8 cellular contexts compared by ENCODE assay signal in the genomic region with DNA sequence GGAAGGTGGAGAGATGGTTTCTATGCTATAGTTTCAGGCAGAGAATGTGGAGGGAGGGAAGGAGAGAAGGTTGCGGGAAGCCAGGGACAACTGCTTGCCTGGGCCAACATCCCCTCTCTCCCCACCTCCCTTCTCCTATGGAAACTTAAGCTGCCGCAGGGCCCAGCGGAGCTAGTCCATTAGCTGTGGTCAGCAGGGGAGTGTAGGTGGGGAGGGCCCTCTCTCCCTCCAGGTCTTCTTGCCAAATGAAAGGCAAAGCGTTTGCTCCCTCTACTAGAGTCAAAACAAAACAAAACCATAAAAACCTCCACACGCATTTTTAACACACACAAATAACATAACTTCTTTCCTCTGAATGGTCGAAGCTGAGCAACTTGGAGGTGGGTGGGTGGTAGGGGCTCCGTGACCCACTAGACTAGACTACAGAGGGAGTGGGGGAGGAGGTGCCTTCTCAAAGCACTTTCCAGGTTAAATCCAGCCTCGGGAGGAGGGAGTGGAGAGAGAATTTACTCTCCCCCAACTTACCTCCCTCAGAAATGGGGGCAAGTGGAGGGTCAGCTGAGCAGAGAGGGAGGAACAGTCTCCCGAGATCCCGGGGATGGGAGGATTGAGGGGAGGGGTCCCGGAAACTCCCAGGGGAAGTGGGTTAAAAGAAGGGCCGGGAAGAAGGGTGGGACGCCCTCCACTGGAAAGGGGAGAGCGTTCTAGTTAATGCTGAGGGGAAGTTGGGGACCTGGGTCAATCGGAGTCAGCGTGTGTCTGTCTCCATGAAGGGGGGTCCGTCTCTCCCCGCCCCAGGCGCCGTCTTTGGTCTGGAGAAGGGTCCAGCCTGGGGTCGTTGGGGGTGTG. TPM values are rescaled to one million over a fixed set of nuclear protein-coding genes. Genes with fewer than 3 reads are reported as not detected.
DNase-seq lines count a peak whose midpoint lies in the region; ATAC-seq, FAIRE-seq and TF ChIP-seq lines count a peak whose summit lies in the region.

No MANE protein-coding gene starts in this region.

- H3K27me3 Mint-ChIP-seq in activated naive CD8-positive, alpha-beta T cell treated with anti-CD3 and anti-CD28 coated beads, Interleukin-2, amount 10 ng/mL, durations not matched to agents 7 days and 5 days, result peaks cover 27% of the 10 kb centered on the region

- H3K79me2 ChIP-seq in SK-N-SH (ENCODE audit: insufficient read depth), result peaks cover 12% of the 10 kb centered on the region
- H3K79me2 ChIP-seq in keratinocyte (ENCODE audit: control insufficient read depth, insufficient read depth, low read length), result no peaks in the 10 kb centered on the region

- peaks cover 18 to 31% of the 10 kb centered on the region in 2 experiments; a peak in 3 of 4 replicates for H3K4me1 ChIP-seq in SK-N-SH (ENCODE audit: control insufficient read depth in 1 of 2, insufficient read depth in 2 of 2, low read depth in 1 of 2, low read length in 1 of 2)
- H3K4me1 ChIP-seq in keratinocyte (ENCODE audit: control insufficient read depth, extremely low read depth, insufficient read depth, low read length), result peaks cover 19% of the 10 kb centered on the region
- H3K4me1 ChIP-seq in stomach, result peaks cover 41 to 75% (median 48%) of the 10 kb centered on the region in 4 donors

- 77% methylated on average over 21 of the region's 21 CpGs for WGBS in SK-N-SH (ENCODE audit: low lambda C conversion rate)
- 20 to 26% (median 24%) methylated on average over 21 of the region's 21 CpGs for WGBS in stomach, 5 donors

- H3K9me3 Mint-ChIP-seq in activated naive CD8-positive, alpha-beta T cell treated with anti-CD3 and anti-CD28 coated beads, Interleukin-2, amount 10 ng/mL, durations not matched to agents 7 days and 5 days, result no peaks in the 10 kb centered on the region

- no peak for TF ChIP-seq POLR2A in stomach (IDR thresholded peaks at IDR 0.05)

- no peak for FAIRE-seq in keratinocyte (lab: Jason Lieb, UNC)

- H3K9me1 ChIP-seq in keratinocyte (ENCODE audit: control insufficient read depth, extremely low read depth, insufficient read depth, low read length), result no peaks in the 10 kb centered on the region

- peak overlapping the region; percentile 68 to 75 for H3K4me3 ChIP-seq in SK-N-SH (ENCODE audit: low read depth in 2 of 2, low read length in 1 of 2)
- peak overlapping the region; percentile 76 to 92 (median 91) for H3K4me3 ChIP-seq in keratinocyte (ENCODE audit: control insufficient read depth in 2 of 3, extremely low read depth in 1 of 3, insufficient read depth in 2 of 3, low read depth in 1 of 3, low read length in 3 of 3)
- H3K4me3 ChIP-seq in stomach, result peak overlapping the region; percentile 79 to 85 (median 80)

- POLR2A ChIA-PET in SK-N-SH (lab: Yijun Ruan, JAX), result interaction anchor here (1.3 kb wide), 1 partner anchor 16 kb away, joined by 5 read pairs; no protein-coding TSS in a partner anchor
- POLR2A ChIA-PET in activated naive CD8-positive, alpha-beta T cell treated with anti-CD3 and anti-CD28 coated beads, Interleukin-2, amount 10 ng/mL, durations not matched to agents 7 days and 5 days (lab: Charles Lee), result interaction anchor here (0.6 to 2.5 kb wide), 5 partner anchors 22 to 616 kb away, joined by 3 to 21 read pairs (median 3); a partner anchor contains a TSS

- intact Hi-C loops in stomach (cut with DNase I; ENCODE audit: low total_unique reads), result no loop called here

- peak overlapping the region; percentile 71 for H3K27ac Mint-ChIP-seq in activated naive CD8-positive, alpha-beta T cell treated with anti-CD3 and anti-CD28 coated beads, Interleukin-2, amount 10 ng/mL, durations not matched to agents 7 days and 5 days

- H3K4me2 ChIP-seq in SK-N-SH, result peak overlapping the region; percentile 97
- peak overlapping the region; percentile 92 for H3K4me2 ChIP-seq in keratinocyte (ENCODE audit: control insufficient read depth, extremely low read depth, insufficient read depth, low read depth, low read length)

- no peaks in the 10 kb centered on the region for H3K9me3 ChIP-seq in SK-N-SH
- H3K9me3 ChIP-seq in keratinocyte (ENCODE audit: control insufficient read depth, low read depth, low read length), result no peaks in the 10 kb centered on the region
- no peaks in the 10 kb centered on the region for H3K9me3 ChIP-seq in stomach

- peak overlapping the region; percentile 94 for H3K4me3 Mint-ChIP-seq in activated naive CD8-positive, alpha-beta T cell treated with anti-CD3 and anti-CD28 coated beads, Interleukin-2, amount 10 ng/mL, durations not matched to agents 7 days and 5 days

- H2AFZ ChIP-seq in SK-N-SH (ENCODE audit: low read depth) (peak overlapping the region; percentile 96; the same call in 1 of the 2 replicates), keratinocyte (ENCODE audit: control insufficient read depth, low read length) (peak overlapping the region; percentile 90)

- DNase-seq in SK-N-SH (no peak), keratinocyte (ENCODE audit: low read depth, low spot score) (no peak), stomach (no peak), DMS153 treated with DMSO at 0.1 percent for 48 hours (lab: John Stamatoyannopoulos, UW; ENCODE audit: unreplicated experiment) (no peak), mucosa of gallbladder (ENCODE audit: low spot score) (no peak)
- DNase-seq in activated naive CD8-positive, alpha-beta T cell treated with anti-CD3 and anti-CD28 coated beads, Interleukin-2, amount 10 ng/mL, durations not matched to agents 7 days and 5 days, result no peak

- no peaks in the 10 kb centered on the region for H4K20me1 ChIP-seq in SK-N-SH (ENCODE audit: insufficient read depth)
- H4K20me1 ChIP-seq in keratinocyte (ENCODE audit: control insufficient read depth, extremely low read depth, insufficient read depth, low read length), result no peaks in the 10 kb centered on the region

- peaks cover 4% of the 10 kb centered on the region for H3K36me3 Mint-ChIP-seq in activated naive CD8-positive, alpha-beta T cell treated with anti-CD3 and anti-CD28 coated beads, Interleukin-2, amount 10 ng/mL, durations not matched to agents 7 days and 5 days

- H3K4me1 Mint-ChIP-seq in activated naive CD8-positive, alpha-beta T cell treated with anti-CD3 and anti-CD28 coated beads, Interleukin-2, amount 10 ng/mL, durations not matched to agents 7 days and 5 days, result peaks cover 22% of the 10 kb centered on the region

- no peak for ATAC-seq in SK-N-SH treated with all-trans-retinoic acid at 6 μM for 48 hours
- no peak for ATAC-seq in activated naive CD8-positive, alpha-beta T cell treated with anti-CD3 and anti-CD28 coated beads, Interleukin-2, amount 10 ng/mL, durations not matched to agents 7 days and 5 days (ENCODE audit: low read depth)
- no peak for ATAC-seq in GM21825 (IDR thresholded peaks at IDR 0.05; ENCODE audit: unreplicated experiment)

- peaks cover 6% of the 10 kb centered on the region for H3F3A ChIP-seq in SK-N-SH (replicated peaks; ENCODE audit: insufficient read depth)

- H3K27me3 ChIP-seq in SK-N-SH (ENCODE audit: insufficient read depth) (no peaks in the 10 kb centered on the region), keratinocyte (ENCODE audit: control insufficient read depth, extremely low read depth, insufficient read depth, low read length) (no peaks in the 10 kb centered on the region), stomach (peaks cover 0 to 7% (median 0%) of the 10 kb centered on the region in 3 donors)

- TF ChIP-seq CTCF in SK-N-SH (IDR thresholded peaks at IDR 0.05) (no peak), keratinocyte (optimal IDR thresholded peaks at IDR 0.05 in 1 of 3, IDR thresholded peaks at IDR 0.05 in 1 of 3, conservative IDR thresholded peaks at IDR 0.05 in 1 of 3; ENCODE audit: extremely low read depth in 1 of 3, insufficient read depth in 2 of 3, low read length in 3 of 3) (no peak), stomach (IDR thresholded peaks at IDR 0.05) (no peak)

- TF ChIP-seq EP300 in SK-N-SH (IDR thresholded peaks at IDR 0.05; ENCODE audit: borderline replicate concordance in 1 of 2, low read depth in 1 of 2, low read length in 1 of 2), result no peak
- TF ChIP-seq EP300 in stomach (IDR thresholded peaks at IDR 0.05), result no peak

- no peak for TF ChIP-seq RAD21 in SK-N-SH (IDR thresholded peaks at IDR 0.05; ENCODE audit: low read length)

- H3K9ac ChIP-seq in SK-N-SH (peak overlapping the region; percentile 76), keratinocyte (ENCODE audit: control insufficient read depth, extremely low read depth, insufficient read depth, low read length) (peak overlapping the region; percentile 80)

- dilution Hi-C loops in keratinocyte (cut with MboI; ENCODE audit: extremely low pct_ligation_motif_present, low sequenced_read_pairs), result no loop called here

- CTCF ChIA-PET in SK-N-SH (lab: Yijun Ruan, JAX), result interaction anchor here (0.6 to 6.9 kb wide), 21 partner anchors 9 to 144 kb away, joined by 3 to 118 read pairs (median 6); a partner anchor contains a TSS

- no peak overlapping the region; a peak in 1 of 4 replicates for H3K27ac ChIP-seq in SK-N-SH (ENCODE audit: low read depth in 2 of 2, low read length in 1 of 2)
- H3K27ac ChIP-seq in keratinocyte (ENCODE audit: control insufficient read depth, insufficient read depth, low read length), result no peak overlapping the region
- peak overlapping the region; percentile 80 to 93 (median 89) for H3K27ac ChIP-seq in stomach

- H3K36me3 ChIP-seq in SK-N-SH (replicated peaks in 1 of 2; ENCODE audit: control insufficient read depth in 1 of 2, insufficient read depth in 2 of 2, low read length in 1 of 2) (no peaks in the 10 kb centered on the region), keratinocyte (ENCODE audit: control insufficient read depth in 2 of 2, extremely low read depth in 1 of 2, insufficient read depth in 2 of 2, low read length in 2 of 2) (no peaks in the 10 kb centered on the region), stomach (no peaks in the 10 kb centered on the region)

- H3K9me2 ChIP-seq in SK-N-SH, result no peaks in the 10 kb centered on the region

RNA-seq across cellular contexts. Expression of a gene that starts 4.6 kb away (rescaled TPM):
- polyA plus RNA-seq in SK-N-SH (2012; rRNA removed) (25.6 and 34.6 TPM in 2 replicates), keratinocyte (16.1 to 19.8 TPM (median 19.3 TPM) in 3 replicates), stomach (10 to 100 TPM; 11.8 to 18.4 (median 13.5) TPM)
- 16.0 and 21.3 TPM in 2 replicates for polyA plus RNA-seq in SK-N-SH (2012; cell fraction: cytosol; rRNA removed)
- 159 and 161 TPM in 2 replicates for polyA plus RNA-seq in SK-N-SH (2012; cell fraction: nucleus; rRNA removed)
- 10 to 100 TPM; 13.4 to 20.0 TPM for total RNA-seq in activated naive CD8-positive, alpha-beta T cell treated with anti-CD3 and anti-CD28 coated beads, Interleukin-2, amount 10 ng/mL, durations not matched to agents 7 days and 5 days
- 14.1 TPM for polyA plus RNA-seq in keratinocyte (2011; ENCODE audit: low read depth)
- 10.0 and 14.5 TPM in 2 replicates for polyA plus RNA-seq in keratinocyte (2011; cell fraction: cytosol; rRNA removed)
- polyA plus RNA-seq in keratinocyte (2011; cell fraction: nucleus; rRNA removed), result 39.9 and 48.9 TPM in 2 replicates
- polyA plus RNA-seq in keratinocyte (2012; ENCODE audit: low replicate concordance), result 17.3 and 23.0 TPM in 2 replicates
- polyA minus RNA-seq in keratinocyte, result 9.1 to 37.5 TPM (median 11.9 TPM) in 3 replicates
- polyA minus RNA-seq in keratinocyte (2011; cell fraction: cytosol; rRNA and poly(A)+ RNA removed), result 9.0 TPM
- 9.5 and 11.2 TPM in 2 replicates for polyA minus RNA-seq in keratinocyte (2011; cell fraction: nucleus; rRNA and poly(A)+ RNA removed)
- total RNA-seq in stomach (100 to 1,000 TPM in 1 of 5 donors, 10 to 100 TPM in 1, 1 to 10 TPM in 2, under 1 TPM in 1; under 0.01 to 140 (median 9.9) TPM), mucosa of gallbladder (43.1 TPM)

RNA-seq across cellular contexts. Expression of a gene that starts 24.8 kb away (rescaled TPM):
- polyA plus RNA-seq in SK-N-SH (2012; rRNA removed), result 36.0 and 46.4 TPM in 2 replicates
- polyA plus RNA-seq in SK-N-SH (2012; cell fraction: cytosol; rRNA removed), result 17.8 and 26.1 TPM in 2 replicates
- 126 and 137 TPM in 2 replicates for polyA plus RNA-seq in SK-N-SH (2012; cell fraction: nucleus; rRNA removed)
- total RNA-seq in activated naive CD8-positive, alpha-beta T cell treated with anti-CD3 and anti-CD28 coated beads, Interleukin-2, amount 10 ng/mL, durations not matched to agents 7 days and 5 days, result not detected
- 11.9 to 22.8 TPM (median 13.2 TPM) in 3 replicates for polyA plus RNA-seq in keratinocyte
- polyA plus RNA-seq in keratinocyte (2011; ENCODE audit: low read depth), result 3.7 TPM
- polyA plus RNA-seq in keratinocyte (2011; cell fraction: cytosol; rRNA removed), result 6.5 and 8.2 TPM in 2 replicates
- polyA plus RNA-seq in keratinocyte (2011; cell fraction: nucleus; rRNA removed), result 75.4 and 92.5 TPM in 2 replicates
- 10.8 and 11.2 TPM in 2 replicates for polyA plus RNA-seq in keratinocyte (2012; ENCODE audit: low replicate concordance)
- polyA minus RNA-seq in keratinocyte, result 22.8 to 33.8 TPM (median 32.9 TPM) in 3 replicates
- polyA minus RNA-seq in keratinocyte (2011; cell fraction: cytosol; rRNA and poly(A)+ RNA removed), result 19.2 TPM
- polyA minus RNA-seq in keratinocyte (2011; cell fraction: nucleus; rRNA and poly(A)+ RNA removed), result 75.7 and 81.7 TPM in 2 replicates
- total RNA-seq in stomach, result 100 to 1,000 TPM in 2 of 5 donors, 10 to 100 TPM in 3; 32.1 to 432 (median 58.8) TPM
- polyA plus RNA-seq in stomach, result 10 to 100 TPM in 2 of 3 donors, 1 to 10 TPM in 1; 5.8 to 18.3 (median 16.6) TPM
- total RNA-seq in mucosa of gallbladder, result 69.9 TPM

RNA-seq across cellular contexts. Expression of a gene that starts 38.3 kb away (rescaled TPM):
- polyA plus RNA-seq in SK-N-SH (2012; rRNA removed), result 50.4 and 52.5 TPM in 2 replicates
- 42.8 and 43.9 TPM in 2 replicates for polyA plus RNA-seq in SK-N-SH (2012; cell fraction: cytosol; rRNA removed)
- polyA plus RNA-seq in SK-N-SH (2012; cell fraction: nucleus; rRNA removed), result 125 and 129 TPM in 2 replicates
- total RNA-seq in activated naive CD8-positive, alpha-beta T cell treated with anti-CD3 and anti-CD28 coated beads, Interleukin-2, amount 10 ng/mL, durations not matched to agents 7 days and 5 days, result 100 to 1,000 TPM; 135 to 162 TPM
- polyA plus RNA-seq in keratinocyte, result 36.9 to 64.6 TPM (median 57.8 TPM) in 3 replicates
- polyA plus RNA-seq in keratinocyte (2011; ENCODE audit: low read depth), result 110 TPM
- 36.4 and 38.7 TPM in 2 replicates for polyA plus RNA-seq in keratinocyte (2011; cell fraction: cytosol; rRNA removed)
- 98.9 and 125 TPM in 2 replicates for polyA plus RNA-seq in keratinocyte (2011; cell fraction: nucleus; rRNA removed)
- 45.2 and 68.6 TPM in 2 replicates for polyA plus RNA-seq in keratinocyte (2012; ENCODE audit: low replicate concordance)
- 36.0 to 54.1 TPM (median 45.5 TPM) in 3 replicates for polyA minus RNA-seq in keratinocyte
- 18.0 TPM for polyA minus RNA-seq in keratinocyte (2011; cell fraction: cytosol; rRNA and poly(A)+ RNA removed)
- 19.8 and 39.9 TPM in 2 replicates for polyA minus RNA-seq in keratinocyte (2011; cell fraction: nucleus; rRNA and poly(A)+ RNA removed)
- 10 to 100 TPM; 31.3 to 88.1 (median 82.2) TPM for total RNA-seq in stomach
- polyA plus RNA-seq in stomach, result 10 to 100 TPM; 30.3 to 41.7 (median 34.2) TPM
- total RNA-seq in mucosa of gallbladder, result 85.1 TPM

RNA-seq across cellular contexts. Expression of a gene that starts 52.0 kb away (rescaled TPM):
- polyA plus RNA-seq in SK-N-SH (2012; rRNA removed) (0.19 and 0.39 TPM in 2 replicates), keratinocyte (0.05 to 0.30 TPM (median 0.16 TPM) in 3 replicates), stomach (10 to 100 TPM; 12.2 to 20.5 (median 20.5) TPM)
- polyA plus RNA-seq in SK-N-SH (2012; cell fraction: cytosol; rRNA removed), result 0.13 and 0.28 TPM in 2 replicates
- polyA plus RNA-seq in SK-N-SH (2012; cell fraction: nucleus; rRNA removed), result 0.25 and 0.26 TPM in 2 replicates
- total RNA-seq in activated naive CD8-positive, alpha-beta T cell treated with anti-CD3 and anti-CD28 coated beads, Interleukin-2, amount 10 ng/mL, durations not matched to agents 7 days and 5 days, result 1 to 10 TPM; 3.8 to 4.9 TPM
- polyA plus RNA-seq in keratinocyte (2011; ENCODE audit: low read depth), result not detected
- polyA plus RNA-seq in keratinocyte (2011; cell fraction: cytosol; rRNA removed), result 0.04 and 0.24 TPM in 2 replicates
- 0.31 and 0.67 TPM in 2 replicates for polyA plus RNA-seq in keratinocyte (2011; cell fraction: nucleus; rRNA removed)
- polyA plus RNA-seq in keratinocyte (2012; ENCODE audit: low replicate concordance), result 0.62 TPM in 1 of 2 replicates, not detected in the other
- polyA minus RNA-seq in keratinocyte, result 0.23 to 0.35 TPM in 2 of 3 replicates, not detected in the other
- not detected for polyA minus RNA-seq in keratinocyte (2011; cell fraction: cytosol; rRNA and poly(A)+ RNA removed)
- polyA minus RNA-seq in keratinocyte (2011; cell fraction: nucleus; rRNA and poly(A)+ RNA removed), result not detected in 2 replicates
- total RNA-seq in stomach (10 to 100 TPM in 1 of 5 donors, 1 to 10 TPM in 3, not detected in 1; 3.5 to 21.0 (median 5.0) TPM), mucosa of gallbladder (14.6 TPM)

Comparison
In these comparisons a context has a peak if more than half of its experiments do, and no peak if none do; other contexts are left out.
1. H3K27ac ChIP-seq: peak in stomach (5 of 5); none in SK-N-SH (0 of 2) and keratinocyte (single experiment).
2. RNA of a gene that starts 24.8 kb away (total RNA-seq): 69.9 TPM in mucosa of gallbladder (single experiment) and 32.1 to 432 TPM in stomach; not detected in activated naive CD8-positive, alpha-beta T cell treated with anti-CD3 and anti-CD28 coated beads, Interleukin-2, amount 10 ng/mL, durations not matched to agents 7 days and 5 days; every median in the first group is over 10 times any median in the second.
3. Peak in every context shown above with its lines, with median percentiles within 50 percentile points of each other: H3K4me3 ChIP-seq.